16 cellular contexts compared by ENCODE assay signal in the genomic region with DNA sequence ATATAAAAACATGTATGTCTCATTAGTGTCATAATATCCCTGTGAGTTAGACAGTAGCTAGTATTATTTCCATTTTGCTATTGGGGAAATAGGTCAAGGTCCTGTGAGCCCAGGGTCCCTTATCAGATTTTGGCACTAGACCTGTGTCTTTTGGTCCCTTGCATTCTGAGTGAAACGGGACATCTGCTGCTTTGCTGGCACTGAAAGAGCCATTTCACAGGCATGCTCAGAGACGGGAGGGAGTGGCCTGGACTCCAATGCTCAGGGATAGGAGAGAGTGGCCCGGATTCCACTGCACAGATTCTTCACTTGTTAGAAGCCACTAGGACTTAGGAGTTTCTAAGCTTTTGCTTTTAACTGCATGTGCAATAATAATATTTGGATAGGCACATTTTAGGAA.
A peak's percentile ranks its signal among the peaks of the same experiment; 100 is the strongest.
DNase-seq lines count a peak whose midpoint lies in the region; ATAC-seq, FAIRE-seq and TF ChIP-seq lines count a peak whose summit lies in the region.
"Had no signal": no experiment of that assay in that cellular context is flagged by ENCODE, and none has a peak within 500 bp of the region (broad histone marks: within the 10 kb centered on the region; RNA-seq: fewer than 3 reads in every experiment).

No MANE protein-coding gene starts in this region.

- H3K4me3 Mint-ChIP-seq in activated CD4-positive, alpha-beta T cell treated with anti-CD3 and anti-CD28 coated beads, Interleukin-2, amount 10 ng/mL, durations not matched to agents 7 days and 5 days, result no peak overlapping the region
- H3K4me3 Mint-ChIP-seq: activated naive CD4-positive, alpha-beta T cell treated with anti-CD3 and anti-CD28 coated beads, Interleukin-2, amount 10 ng/mL, durations not matched to agents 7 days and 5 days had no signal

- CTCF ChIA-PET in activated CD4-positive, alpha-beta T cell treated with anti-CD3 and anti-CD28 coated beads, Interleukin-2, amount 10 ng/mL, durations not matched to agents 7 days and 5 days (lab: Charles Lee), result interaction anchor here (0.7 to 2.9 kb wide), 4 partner anchors 14 to 448 kb away, joined by 3 to 10 read pairs (median 4); no protein-coding TSS in a partner anchor

- no peaks in the 10 kb centered on the region for H3K9me3 ChIP-seq in keratinocyte (ENCODE audit: control insufficient read depth, low read depth, low read length)
- H3K9me3 ChIP-seq in skeletal muscle satellite cell (replicated peaks; ENCODE audit: low read length), result no peaks in the 10 kb centered on the region
- H3K9me3 ChIP-seq: thoracic aorta had no signal

- peaks cover 54% of the 10 kb centered on the region for H3K4me1 Mint-ChIP-seq in activated CD4-positive, alpha-beta T cell treated with anti-CD3 and anti-CD28 coated beads, Interleukin-2, amount 10 ng/mL, durations not matched to agents 7 days and 5 days

- dilution Hi-C loops in keratinocyte (cut with MboI; ENCODE audit: extremely low pct_ligation_motif_present, low sequenced_read_pairs), result no loop called here

- no peaks in the 10 kb centered on the region for H3K9me3 Mint-ChIP-seq in activated CD4-positive, alpha-beta T cell treated with anti-CD3 and anti-CD28 coated beads, Interleukin-2, amount 10 ng/mL, durations not matched to agents 7 days and 5 days
- H3K9me3 Mint-ChIP-seq: activated naive CD4-positive, alpha-beta T cell treated with anti-CD3 and anti-CD28 coated beads, Interleukin-2, amount 10 ng/mL, durations not matched to agents 7 days and 5 days; CD8-positive, alpha-beta memory T cell had no signal

- no peaks in the 10 kb centered on the region for H4K20me1 ChIP-seq in keratinocyte (ENCODE audit: control insufficient read depth, extremely low read depth, insufficient read depth, low read length)

- DNase-seq in activated CD4-positive, alpha-beta T cell treated with anti-CD3 and anti-CD28 coated beads, Interleukin-2, amount 10 ng/mL, durations not matched to agents 7 days and 5 days, result no peak
- DNase-seq in activated CD4-positive, alpha-beta T cell treated with anti-CD3 and anti-CD28 coated beads for 1 hour, result no peak
- DNase-seq in keratinocyte (ENCODE audit: low read depth, low spot score) (no peak), germinal center (ENCODE audit: low spot score) (no peak), 8988T (no peak)
- DNase-seq: activated naive CD4-positive, alpha-beta T cell treated with anti-CD3 and anti-CD28 coated beads, Interleukin-2, amount 10 ng/mL, durations not matched to agents 7 days and 5 days; CD8-positive, alpha-beta memory T cell; foreskin keratinocyte; KBM-7; NCI-H1436 treated with DMSO at 0.1 percent for 48 hours; NCI-H526 had no signal

- H3K79me2 ChIP-seq in keratinocyte (ENCODE audit: control insufficient read depth, insufficient read depth, low read length), result peaks cover 24% of the 10 kb centered on the region

- H3K36me3 ChIP-seq in keratinocyte (ENCODE audit: control insufficient read depth in 2 of 2, extremely low read depth in 1 of 2, insufficient read depth in 2 of 2, low read length in 2 of 2) (peaks cover 6 to 17% of the 10 kb centered on the region in 2 experiments), skeletal muscle satellite cell (ENCODE audit: insufficient read depth, low read length) (peaks cover 35% of the 10 kb centered on the region)
- H3K36me3 ChIP-seq: thoracic aorta had no signal

- peak; percentile 66 for FAIRE-seq in keratinocyte (lab: Jason Lieb, UNC)

- H3K9me1 ChIP-seq in keratinocyte (ENCODE audit: control insufficient read depth, extremely low read depth, insufficient read depth, low read length), result no peaks in the 10 kb centered on the region

- H3K27ac Mint-ChIP-seq in activated CD4-positive, alpha-beta T cell treated with anti-CD3 and anti-CD28 coated beads, Interleukin-2, amount 10 ng/mL, durations not matched to agents 7 days and 5 days, result peak overlapping the region; percentile 39
- H3K27ac Mint-ChIP-seq: activated naive CD4-positive, alpha-beta T cell treated with anti-CD3 and anti-CD28 coated beads, Interleukin-2, amount 10 ng/mL, durations not matched to agents 7 days and 5 days; progenitor cell of endocrine pancreas had no signal

- H3K4me2 ChIP-seq in keratinocyte (ENCODE audit: control insufficient read depth, extremely low read depth, insufficient read depth, low read depth, low read length), result peak overlapping the region; percentile 25
- peak overlapping the region; percentile 16 for H3K4me2 ChIP-seq in skeletal muscle satellite cell (ENCODE audit: low read length)

- ATAC-seq in SK-N-SH treated with all-trans-retinoic acid at 6 μM for 48 hours (peak; percentile 38; the same call in 1 of the 3 replicates), GM21717 (IDR thresholded peaks at IDR 0.05; ENCODE audit: unreplicated experiment) (no peak)
- ATAC-seq: foreskin keratinocyte had no signal

- H3K27ac ChIP-seq in keratinocyte (ENCODE audit: control insufficient read depth, insufficient read depth, low read length), result peak overlapping the region; percentile 65
- H3K27ac ChIP-seq: thoracic aorta had no signal

- H2AFZ ChIP-seq in keratinocyte (ENCODE audit: control insufficient read depth, low read length), result no peak overlapping the region

- H3K27me3 ChIP-seq in keratinocyte (ENCODE audit: control insufficient read depth, extremely low read depth, insufficient read depth, low read length) (no peaks in the 10 kb centered on the region), skeletal muscle satellite cell (ENCODE audit: control insufficient read depth, insufficient read depth, low read length) (no peaks in the 10 kb centered on the region)
- H3K27me3 ChIP-seq: foreskin keratinocyte had no signal

- POLR2A ChIA-PET in activated CD4-positive, alpha-beta T cell treated with anti-CD3 and anti-CD28 coated beads, Interleukin-2, amount 10 ng/mL, durations not matched to agents 7 days and 5 days (lab: Charles Lee), result no interaction called here

- H3K9ac ChIP-seq in keratinocyte (ENCODE audit: control insufficient read depth, extremely low read depth, insufficient read depth, low read length) (no peak overlapping the region), skeletal muscle satellite cell (ENCODE audit: low read depth, low read length) (no peak overlapping the region)

- H3K27me3 Mint-ChIP-seq in activated CD4-positive, alpha-beta T cell treated with anti-CD3 and anti-CD28 coated beads, Interleukin-2, amount 10 ng/mL, durations not matched to agents 7 days and 5 days, result no peaks in the 10 kb centered on the region
- H3K27me3 Mint-ChIP-seq: activated naive CD4-positive, alpha-beta T cell treated with anti-CD3 and anti-CD28 coated beads, Interleukin-2, amount 10 ng/mL, durations not matched to agents 7 days and 5 days; CD8-positive, alpha-beta memory T cell; progenitor cell of endocrine pancreas had no signal

- no peak overlapping the region for H3K4me3 ChIP-seq in keratinocyte (ENCODE audit: control insufficient read depth in 2 of 3, extremely low read depth in 1 of 3, insufficient read depth in 2 of 3, low read depth in 1 of 3, low read length in 3 of 3)
- no peak overlapping the region for H3K4me3 ChIP-seq in skeletal muscle satellite cell (ENCODE audit: low read length)
- H3K4me3 ChIP-seq: thoracic aorta had no signal

- TF ChIP-seq CTCF in keratinocyte (optimal IDR thresholded peaks at IDR 0.05 in 1 of 3, IDR thresholded peaks at IDR 0.05 in 1 of 3, conservative IDR thresholded peaks at IDR 0.05 in 1 of 3; ENCODE audit: extremely low read depth in 1 of 3, insufficient read depth in 2 of 3, low read length in 3 of 3), result no peak

- H3K36me3 Mint-ChIP-seq in activated CD4-positive, alpha-beta T cell treated with anti-CD3 and anti-CD28 coated beads, Interleukin-2, amount 10 ng/mL, durations not matched to agents 7 days and 5 days (ENCODE audit: low read depth), result peaks cover 45% of the 10 kb centered on the region

- H3K4me1 ChIP-seq in keratinocyte (ENCODE audit: control insufficient read depth, extremely low read depth, insufficient read depth, low read length) (peaks cover 60% of the 10 kb centered on the region), skeletal muscle satellite cell (ENCODE audit: control insufficient read depth, insufficient read depth, low read length) (peaks cover 59% of the 10 kb centered on the region)

TF ChIP-seq in SK-N-SH treated with all-trans-retinoic acid at 6 μM for 48 hours, 23 proteins besides CTCF, POLR2A, EP300 and RAD21 (continues in another document):
- TF ChIP-seq GLIS3 (CRISPR knock-in tag; IDR thresholded peaks at IDR 0.05), result no peak
- TF ChIP-seq ZFP30 (CRISPR knock-in tag; IDR thresholded peaks at IDR 0.05), result no peak
- no peak for TF ChIP-seq POU6F1 (CRISPR knock-in tag; IDR thresholded peaks at IDR 0.05; ENCODE audit: borderline replicate concordance, low read depth)
